8 cellular contexts compared by ENCODE assay signal in genomic region chr16:30334473-30334985, GRCh38. TPM values are rescaled to one million over a fixed set of nuclear protein-coding genes. Genes with fewer than 3 reads are reported as not detected.
DNase-seq lines count a peak whose midpoint lies in the region; ATAC-seq and TF ChIP-seq lines count a peak whose summit lies in the region.
"Not testable (repeated sequence)": the region's sequence is repeated elsewhere in the genome, so short reads cannot be mapped to it uniquely, and the experiment has no call there.

No MANE protein-coding gene starts in this region.

- not testable (repeated sequence) for H3K27me3 ChIP-seq in CD8-positive, alpha-beta T cell (ENCODE audit: insufficient read depth, low read length); mesenchymal stem cell (ENCODE audit: control insufficient read depth in 1 of 2, insufficient read depth in 1 of 2, low read length in 2 of 2)

- peak; percentile 72 to 91 (median 81) for DNase-seq in CD8-positive, alpha-beta T cell
- DNase-seq in GM20000 (ENCODE audit: low spot score) (peak; percentile 63), NOMO-1 treated with DMSO at 0.1 percent for 48 hours (lab: John Stamatoyannopoulos, UW; ENCODE audit: unreplicated experiment) (peak; percentile 66), mesenchymal stem cell (peak; percentile 88)
- DNase-seq in activated CD8-positive, alpha-beta memory T cell treated with anti-CD3 and anti-CD28 coated beads for 4 hours (ENCODE audit: low read depth in 2 of 2) = peak; percentile 67 to 71
- DNase-seq in effector memory CD8-positive, alpha-beta T cell = peak; percentile 84 to 88 (median 85)
- peak; percentile 66 to 76 (median 69) for DNase-seq in stimulated activated CD4-positive, alpha-beta T cell treated with anti-CD3 and anti-CD28 coated beads, TNF-alpha, amount 100 ng/mL, for 4 hours (ENCODE audit: low read depth in 3 of 3)

- not testable (repeated sequence) for H2AK5ac ChIP-seq in mesenchymal stem cell (ENCODE audit: low read length, severe bottlenecking)

- not testable (repeated sequence) for H3K14ac ChIP-seq in mesenchymal stem cell (ENCODE audit: low read length in 2 of 2)

- not testable (repeated sequence) for H2BK5ac ChIP-seq in mesenchymal stem cell (ENCODE audit: low read depth, low read length, poor library complexity, severe bottlenecking)

- TF ChIP-seq CTCF in CD8-positive, alpha-beta T cell (IDR thresholded peaks at IDR 0.05); GM20000 (IDR thresholded peaks at IDR 0.05; ENCODE audit: extremely low read depth, missing control alignments): not testable (repeated sequence)

- not testable (repeated sequence) for H2AFZ ChIP-seq in mesenchymal stem cell (ENCODE audit: low read depth, low read length)

- not testable (repeated sequence) for H3K9me3 Mint-ChIP-seq in CD8-positive, alpha-beta T cell; effector memory CD8-positive, alpha-beta T cell

- intact Hi-C loops in CD8-positive, alpha-beta T cell (cut with DNase I, micrococcal nuclease) = loop anchor here in 1 of 2 experiments (2.0 kb wide), 1 partner anchor 44 kb away; no protein-coding TSS in a partner anchor

- H3K36me3 Mint-ChIP-seq in CD8-positive, alpha-beta T cell = not testable (repeated sequence)
- peaks cover 17% of the 10 kb centered on the region for H3K36me3 Mint-ChIP-seq in effector memory CD8-positive, alpha-beta T cell (ENCODE audit: insufficient read depth)

- H3K79me1 ChIP-seq in mesenchymal stem cell (replicated peaks; ENCODE audit: low read length, poor library complexity, severe bottlenecking) = not testable (repeated sequence)

- H3K27ac Mint-ChIP-seq in CD8-positive, alpha-beta T cell = peak overlapping the region; percentile 88
- peak overlapping the region; percentile 69 to 86 for H3K27ac Mint-ChIP-seq in effector memory CD8-positive, alpha-beta T cell

- H3K4me2 ChIP-seq in mesenchymal stem cell (ENCODE audit: low read length, poor library complexity, severe bottlenecking) = peak overlapping the region; percentile 6

- not testable (repeated sequence) for H4K91ac ChIP-seq in mesenchymal stem cell (ENCODE audit: low read length)

- peak; percentile 84 for ATAC-seq in CD8-positive, alpha-beta T cell
- peak; percentile 83 for ATAC-seq in HG03521 (IDR thresholded peaks at IDR 0.05; ENCODE audit: unreplicated experiment)
- peak; percentile 88 for ATAC-seq in effector memory CD8-positive, alpha-beta T cell (replicated peaks)

- H2BK12ac ChIP-seq in mesenchymal stem cell (ENCODE audit: low read length in 2 of 2) = not testable (repeated sequence)

- H2BK15ac ChIP-seq in mesenchymal stem cell (ENCODE audit: low read depth, poor library complexity, severe bottlenecking) = not testable (repeated sequence)

- peak overlapping the region; percentile 88 for H3K4me3 Mint-ChIP-seq in CD8-positive, alpha-beta T cell
- peak overlapping the region; percentile 85 to 90 for H3K4me3 Mint-ChIP-seq in effector memory CD8-positive, alpha-beta T cell

- H3K4me3 ChIP-seq in CD8-positive, alpha-beta T cell (ENCODE audit: low read depth, low read length) = peak overlapping the region; percentile 43
- peak overlapping the region; percentile 64 to 79 for H3K4me3 ChIP-seq in mesenchymal stem cell (ENCODE audit: insufficient read depth in 1 of 2, low read depth in 1 of 2, low read length in 2 of 2)

- H3K23ac ChIP-seq in mesenchymal stem cell (ENCODE audit: low read length in 2 of 2) = not testable (repeated sequence)

- H3K9me3 ChIP-seq in CD8-positive, alpha-beta T cell (ENCODE audit: low read length); mesenchymal stem cell (ENCODE audit: control insufficient read depth, low read length): not testable (repeated sequence)

- H3K36me3 ChIP-seq in CD8-positive, alpha-beta T cell (ENCODE audit: insufficient read depth, low read length); mesenchymal stem cell (ENCODE audit: control insufficient read depth in 1 of 2, insufficient read depth in 2 of 2, low read depth in 1 of 2, low read length in 2 of 2): not testable (repeated sequence)

- H3K9ac ChIP-seq in mesenchymal stem cell (ENCODE audit: low read length) = peak overlapping the region; percentile 78

- H3K4ac ChIP-seq in mesenchymal stem cell (ENCODE audit: low read depth in 1 of 2, low read length in 2 of 2) = not testable (repeated sequence)

- H3K4me1 Mint-ChIP-seq in CD8-positive, alpha-beta T cell (ENCODE audit: low read depth) = peaks cover 28% of the 10 kb centered on the region
- peaks cover 14 to 18% of the 10 kb centered on the region in 2 donors for H3K4me1 Mint-ChIP-seq in effector memory CD8-positive, alpha-beta T cell (ENCODE audit: low read depth in 2 of 2)

- WGBS in mesenchymal stem cell = 0% methylated on average over 2 of the region's 33 CpGs

- H4K8ac ChIP-seq in mesenchymal stem cell (ENCODE audit: low read length) = not testable (repeated sequence)

- H3K27ac ChIP-seq in CD8-positive, alpha-beta T cell (ENCODE audit: low read depth, low read length); mesenchymal stem cell (ENCODE audit: low read length, poor library complexity, severe bottlenecking): not testable (repeated sequence)

- not testable (repeated sequence) for H3K18ac ChIP-seq in mesenchymal stem cell (ENCODE audit: low read depth in 1 of 2, low read length in 2 of 2)

- H3K27me3 Mint-ChIP-seq in CD8-positive, alpha-beta T cell (ENCODE audit: low read depth); effector memory CD8-positive, alpha-beta T cell: not testable (repeated sequence)

- POLR2A ChIA-PET in CD8-positive, alpha-beta T cell (lab: Charles Lee) = interaction anchor here (0.7 to 1.5 kb wide), 7 partner anchors 22 to 324 kb away, joined by 3 to 8 read pairs (median 4); partner anchors contain the start of genes SEPTIN1 and ZNF771

- CTCF ChIA-PET in CD8-positive, alpha-beta T cell (lab: Charles Lee) = not testable (repeated sequence)

- H2BK120ac ChIP-seq in mesenchymal stem cell (ENCODE audit: low read depth, low read length) = not testable (repeated sequence)

- H3K4me1 ChIP-seq in CD8-positive, alpha-beta T cell (ENCODE audit: insufficient read depth, low read length); mesenchymal stem cell (ENCODE audit: control insufficient read depth, insufficient read depth, low read depth, low read length): not testable (repeated sequence)

RNA-seq across cellular contexts. Expression of gene CD2BP2, which starts 20.6 kb away (rescaled TPM):
- 10 to 100 TPM; 35.4 to 35.9 TPM for total RNA-seq in CD8-positive, alpha-beta T cell
- polyA plus RNA-seq in mesenchymal stem cell (2013, experiment 1 of 2) = 41.7 TPM
- 43.6 TPM for polyA plus RNA-seq in mesenchymal stem cell (2013, experiment 2 of 2)

RNA-seq across cellular contexts. Expression of gene TBC1D10B, which starts 35.8 kb away (rescaled TPM):
- 10 to 100 TPM; 12.3 to 13.8 TPM for total RNA-seq in CD8-positive, alpha-beta T cell
- polyA plus RNA-seq in mesenchymal stem cell (2013, experiment 1 of 2) = 23.4 TPM
- polyA plus RNA-seq in mesenchymal stem cell (2013, experiment 2 of 2) = 21.8 TPM

RNA-seq across cellular contexts. Expression of gene MYL11, which starts 40.1 kb away (rescaled TPM):
- 1 to 10 TPM; 3.0 to 3.1 TPM for total RNA-seq in CD8-positive, alpha-beta T cell
- 1.7 TPM for polyA plus RNA-seq in mesenchymal stem cell (2013, experiment 1 of 2)
- 3.1 TPM for polyA plus RNA-seq in mesenchymal stem cell (2013, experiment 2 of 2)

RNA-seq across cellular contexts. Expression of gene SEPTIN1, which starts 47.8 kb away (rescaled TPM):
- 100 to 1,000 TPM; 147 to 150 TPM for total RNA-seq in CD8-positive, alpha-beta T cell
- polyA plus RNA-seq in mesenchymal stem cell (2013, experiment 1 of 2) = 1.3 TPM
- polyA plus RNA-seq in mesenchymal stem cell (2013, experiment 2 of 2) = 1.3 TPM
